In genomic region chr5:68285857-68286611, GRCh38 we compare ENCODE assay signal across 1 cellular context.
TF ChIP-seq lines count a peak whose summit lies in the region.

No MANE protein-coding gene starts in this region.

TF ChIP-seq in GM23338, 12 proteins besides CTCF, POLR2A, EP300 and RAD21 (continued from another document):
- TF ChIP-seq ZNF462 (CRISPR knock-in tag; IDR thresholded peaks at IDR 0.05) = no peak
- TF ChIP-seq STAT1 (IDR thresholded peaks at IDR 0.05; ENCODE audit: unreplicated experiment) = no peak
